12 cellular contexts compared by ENCODE assay signal in the genomic region with DNA sequence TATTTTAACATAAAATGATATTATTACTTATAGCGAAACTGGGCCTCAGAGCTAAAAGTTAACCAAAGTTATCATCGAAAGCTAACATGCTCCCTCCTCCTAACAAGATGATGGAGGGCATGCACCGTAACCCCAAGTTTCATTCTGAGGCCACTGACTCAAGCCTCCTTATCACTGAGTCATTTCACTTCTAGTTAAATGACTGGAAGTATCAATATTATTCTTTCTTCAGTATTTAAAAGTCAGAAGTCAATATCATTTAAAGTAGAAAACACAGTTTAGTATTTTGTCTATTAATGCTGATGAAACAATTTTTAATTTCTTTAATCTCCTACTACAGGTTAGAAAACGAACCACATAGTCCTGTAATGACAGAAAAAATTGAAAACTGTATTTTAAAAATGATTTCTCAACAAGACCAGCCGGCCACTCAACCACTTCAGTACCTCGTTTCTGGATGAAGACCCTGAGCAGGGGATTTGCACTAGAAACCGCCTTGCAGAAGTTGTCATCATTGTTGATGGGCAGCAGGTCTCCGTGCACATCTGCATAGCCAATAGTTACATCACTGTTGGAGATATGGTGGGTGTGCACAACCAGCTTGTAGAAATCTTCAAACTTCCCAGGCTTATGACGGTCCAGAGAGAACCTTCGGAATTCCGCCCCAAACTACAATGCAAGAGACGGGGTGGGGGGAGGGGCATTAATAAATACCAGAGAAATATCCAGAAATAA. TPM values are rescaled to one million over a fixed set of nuclear protein-coding genes. Genes with fewer than 3 reads are reported as not detected.
A peak's percentile ranks its signal among the peaks of the same experiment; 100 is the strongest.
DNase-seq lines count a peak whose midpoint lies in the region; ATAC-seq and TF ChIP-seq lines count a peak whose summit lies in the region.
"Had no signal": no experiment of that assay in that cellular context is flagged by ENCODE, and none has a peak within 500 bp of the region (broad histone marks: within the 10 kb centered on the region; RNA-seq: fewer than 3 reads in every experiment).

No MANE protein-coding gene starts in this region.

- H3K4me1 ChIP-seq in right atrium auricular region = no peaks in the 10 kb centered on the region

- no peaks in the 10 kb centered on the region for H3K9me3 Mint-ChIP-seq in MCF 10A (ENCODE audit: unreplicated experiment)

- no peak overlapping the region for H3K4me3 Mint-ChIP-seq in MCF 10A (ENCODE audit: unreplicated experiment)

- H3K4me3 ChIP-seq in right atrium auricular region = no peak overlapping the region
- H3K4me3 ChIP-seq: BLaER1 had no signal

- no peak overlapping the region for H3K27ac Mint-ChIP-seq in MCF 10A (ENCODE audit: low read depth, unreplicated experiment)

- TF ChIP-seq CTCF in right atrium auricular region (IDR thresholded peaks at IDR 0.05) (no peak), MCF 10A (IDR thresholded peaks at IDR 0.05; ENCODE audit: unreplicated experiment) (no peak)

- H3K9me3 ChIP-seq in right atrium auricular region = no peaks in the 10 kb centered on the region
- H3K9me3 ChIP-seq: BLaER1 had no signal

- H3K36me3 Mint-ChIP-seq in MCF 10A (ENCODE audit: insufficient read depth, unreplicated experiment) = no peaks in the 10 kb centered on the region

- no peak overlapping the region for H3K27ac ChIP-seq in right atrium auricular region

- no peaks in the 10 kb centered on the region for H3K27me3 ChIP-seq in right atrium auricular region
- H3K27me3 ChIP-seq: BLaER1 had no signal

- DNase-seq in right atrium auricular region (ENCODE audit: low spot score) (peak; percentile 16), cardiac septum (ENCODE audit: low spot score) (no peak), NCI-H2227 (lab: John Stamatoyannopoulos, UW; ENCODE audit: unreplicated experiment) (no peak), NCI-H446 (lab: John Stamatoyannopoulos, UW) (no peak), MCF 10A (ENCODE audit: unreplicated experiment) (no peak)
- peak; percentile 38 to 45 for DNase-seq in stimulated activated CD8-positive, alpha-beta memory T cell treated with anti-CD3 and anti-CD28 coated beads, Interleukin-15, amount 100 ng/mL, for 48 hours (ENCODE audit: low read depth in 2 of 2)
- DNase-seq: left cardiac atrium, NCI-H1092 treated with DMSO at 0.1 percent for 48 hours had no signal

- no peaks in the 10 kb centered on the region for H3K36me3 ChIP-seq in right atrium auricular region
- H3K36me3 ChIP-seq: BLaER1 had no signal

- CTCF ChIA-PET in MCF 10A (lab: Yijun Ruan, JAX) = interaction anchor here (0.5 to 1.2 kb wide), 4 partner anchors 9 to 44 kb away, joined by 3 to 4 read pairs (median 3); no protein-coding TSS in a partner anchor

- POLR2A ChIA-PET in MCF 10A (lab: Yijun Ruan, JAX) = no interaction called here

- ATAC-seq in GM21528 (IDR thresholded peaks at IDR 0.05; ENCODE audit: low FRiP score, unreplicated experiment) = peak; percentile 92
- peak; percentile 88 for ATAC-seq in HG03280 (IDR thresholded peaks at IDR 0.05; ENCODE audit: unreplicated experiment)
- ATAC-seq: left cardiac atrium, sciatic nerve had no signal

- intact Hi-C loops in cardiac septum (cut with DNase I) (no loop called here), MCF 10A (cut with micrococcal nuclease) (no loop called here)

- no TSS peak for BruUV-seq in MCF 10A (replicated peaks; lab: Mats Ljungman, UMichigan)

- H3K27me3 Mint-ChIP-seq in MCF 10A (ENCODE audit: insufficient read depth, unreplicated experiment) = no peaks in the 10 kb centered on the region

- H3K4me1 Mint-ChIP-seq in MCF 10A (ENCODE audit: insufficient read depth, unreplicated experiment) = no peaks in the 10 kb centered on the region

RNA-seq across cellular contexts. Expression of a gene that starts 44.9 kb away (rescaled TPM):
- total RNA-seq in right atrium auricular region (1 to 10 TPM; 1.9 to 2.8 TPM), cardiac septum (1.3 TPM), MCF 10A (2022) (8.1 and 8.2 TPM in 2 replicates)

Comparison
In these comparisons a context has a peak if more than half of its experiments do, and no peak if none do; other contexts are left out.
1. DNase-seq: peak in right atrium auricular region (single experiment) and stimulated activated CD8-positive, alpha-beta memory T cell treated with anti-CD3 and anti-CD28 coated beads, Interleukin-15, amount 100 ng/mL, for 48 hours (2 of 2); none in cardiac septum (single experiment), NCI-H2227 (single experiment), NCI-H446 (0 of 2) and MCF 10A (single experiment).